Comparison of ENCODE assay signal across 8 cellular contexts in genomic region chr19:16041571-16042386, GRCh38. TPM values are rescaled to one million over a fixed set of nuclear protein-coding genes. Genes with fewer than 3 reads are reported as not detected.
DNase-seq lines count a peak whose midpoint lies in the region; ATAC-seq, FAIRE-seq and TF ChIP-seq lines count a peak whose summit lies in the region.

No MANE protein-coding gene starts in this region.

- intact Hi-C loops in Caco-2 (cut with micrococcal nuclease; ENCODE audit: unreplicated experiment), result loop anchor here (1.0 to 10.0 kb wide), 4 partner anchors 70 to 343 kb away; partner anchors contain the start of gene RAB8A

- no peak overlapping the region; the same call in 1 of the 2 replicates for H3K4me3 ChIP-seq in Caco-2 (ENCODE audit: low read depth, low read length)

- peak; percentile 88 for ATAC-seq in omental fat pad (ENCODE audit: low FRiP score)
- ATAC-seq in GM19328 (IDR thresholded peaks at IDR 0.05; ENCODE audit: unreplicated experiment), result no peak

- H3K9me3 ChIP-seq in Caco-2, result no peaks in the 10 kb centered on the region

- TF ChIP-seq CTCF in Caco-2 (IDR thresholded peaks at IDR 0.05; ENCODE audit: insufficient read depth in 1 of 2, low read depth in 1 of 2, low read length in 1 of 2, severe bottlenecking in 1 of 2, unreplicated experiment in 1 of 2), result peak; percentile 88 to 96
- TF ChIP-seq CTCF in omental fat pad (IDR thresholded peaks at IDR 0.05), result peak in 2 of 3 donors; percentile 72 to 86

- H3K27ac Mint-ChIP-seq in Caco-2 (ENCODE audit: unreplicated experiment), result no peak overlapping the region

- no peaks in the 10 kb centered on the region for H3K4me1 Mint-ChIP-seq in Caco-2 (ENCODE audit: low read depth, unreplicated experiment)

- in situ Hi-C loops in SK-MEL-5 (cut with HindIII; ENCODE audit: low pct_unique_long_range_greater_than_20kb, low sequenced_read_pairs), result no loop called here

- no peaks in the 10 kb centered on the region for H3K36me3 Mint-ChIP-seq in Caco-2 (ENCODE audit: insufficient read depth, unreplicated experiment)

- CTCF ChIA-PET in Caco-2 (lab: Charles Lee), result interaction anchor here (0.6 to 1.7 kb wide), 12 partner anchors 9 to 345 kb away, joined by 3 to 24 read pairs (median 4); partner anchors contain the start of genes AP1M1, FAM32A, RAB8A and TPM4

- peak overlapping the region; percentile 50 for H3K4me3 Mint-ChIP-seq in Caco-2 (ENCODE audit: unreplicated experiment)

- TF ChIP-seq RAD21 in Ishikawa (IDR thresholded peaks at IDR 0.05; ENCODE audit: low read depth), result peak; percentile 96

- POLR2A ChIA-PET in Caco-2 (lab: Charles Lee), result interaction anchor here (0.6 to 1.7 kb wide), 2 partner anchors 139 to 144 kb away, joined by 3 to 8 read pairs; partner anchors contain the start of gene FAM32A

- H3K36me3 ChIP-seq in Caco-2 (ENCODE audit: control insufficient read depth, insufficient read depth, low read length), result no peaks in the 10 kb centered on the region

- H3K4me1 ChIP-seq in Caco-2, result no peaks in the 10 kb centered on the region; the same call in 1 of the 2 replicates

- BruUV-seq in Caco-2 (replicated peaks; lab: Mats Ljungman, UMichigan), result no TSS peak

- DNase-seq in Caco-2 (peak; percentile 71 to 89), SK-MEL-5 (ENCODE audit: low read depth, low spot score) (peak; percentile 66), activated gamma-delta T cell (lab: John Stamatoyannopoulos, UW) (peak; percentile 26), frontal cortex (ENCODE audit: low spot score in 2 of 2) (peak; percentile 64 to 87), omental fat pad (ENCODE audit: low spot score) (peak; percentile 64), substantia nigra (lab: John Stamatoyannopoulos, UW) (peak in 46 of 49 donors; percentile 17 to 89 (median 66))

- H3K27ac ChIP-seq in substantia nigra (ENCODE audit: low read depth, low read length, poor library complexity, severe bottlenecking), result no peak overlapping the region

- no peak for FAIRE-seq in frontal cortex (lab: Jason Lieb, UNC)

- H3K27me3 ChIP-seq in Caco-2 (replicated peaks; ENCODE audit: control insufficient read depth, insufficient read depth, low read length), result no peaks in the 10 kb centered on the region

- no peak for TF ChIP-seq EP300 in Ishikawa (IDR thresholded peaks at IDR 0.05; ENCODE audit: borderline replicate concordance)

- H3K9me3 Mint-ChIP-seq in Caco-2 (ENCODE audit: unreplicated experiment), result no peaks in the 10 kb centered on the region

- H3K27me3 Mint-ChIP-seq in Caco-2 (ENCODE audit: insufficient read depth, unreplicated experiment), result no peaks in the 10 kb centered on the region

TF ChIP-seq in Ishikawa, 13 proteins besides CTCF, POLR2A, EP300 and RAD21:
- TF ChIP-seq USF1 (IDR thresholded peaks at IDR 0.05), result no peak
- TF ChIP-seq, protein P1, sequence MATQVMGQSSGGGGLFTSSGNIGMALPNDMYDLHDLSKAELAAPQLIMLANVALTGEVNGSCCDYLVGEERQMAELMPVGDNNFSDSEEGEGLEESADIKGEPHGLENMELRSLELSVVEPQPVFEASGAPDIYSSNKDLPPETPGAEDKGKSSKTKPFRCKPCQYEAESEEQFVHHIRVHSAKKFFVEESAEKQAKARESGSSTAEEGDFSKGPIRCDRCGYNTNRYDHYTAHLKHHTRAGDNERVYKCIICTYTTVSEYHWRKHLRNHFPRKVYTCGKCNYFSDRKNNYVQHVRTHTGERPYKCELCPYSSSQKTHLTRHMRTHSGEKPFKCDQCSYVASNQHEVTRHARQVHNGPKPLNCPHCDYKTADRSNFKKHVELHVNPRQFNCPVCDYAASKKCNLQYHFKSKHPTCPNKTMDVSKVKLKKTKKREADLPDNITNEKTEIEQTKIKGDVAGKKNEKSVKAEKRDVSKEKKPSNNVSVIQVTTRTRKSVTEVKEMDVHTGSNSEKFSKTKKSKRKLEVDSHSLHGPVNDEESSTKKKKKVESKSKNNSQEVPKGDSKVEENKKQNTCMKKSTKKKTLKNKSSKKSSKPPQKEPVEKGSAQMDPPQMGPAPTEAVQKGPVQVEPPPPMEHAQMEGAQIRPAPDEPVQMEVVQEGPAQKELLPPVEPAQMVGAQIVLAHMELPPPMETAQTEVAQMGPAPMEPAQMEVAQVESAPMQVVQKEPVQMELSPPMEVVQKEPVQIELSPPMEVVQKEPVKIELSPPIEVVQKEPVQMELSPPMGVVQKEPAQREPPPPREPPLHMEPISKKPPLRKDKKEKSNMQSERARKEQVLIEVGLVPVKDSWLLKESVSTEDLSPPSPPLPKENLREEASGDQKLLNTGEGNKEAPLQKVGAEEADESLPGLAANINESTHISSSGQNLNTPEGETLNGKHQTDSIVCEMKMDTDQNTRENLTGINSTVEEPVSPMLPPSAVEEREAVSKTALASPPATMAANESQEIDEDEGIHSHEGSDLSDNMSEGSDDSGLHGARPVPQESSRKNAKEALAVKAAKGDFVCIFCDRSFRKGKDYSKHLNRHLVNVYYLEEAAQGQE (IDR thresholded peaks at IDR 0.05; ENCODE audit: low read depth), result no peak

RNA-seq across cellular contexts. Expression of gene TPM4, which starts 34.5 kb away (rescaled TPM):
- total RNA-seq in Caco-2 (2022) (368 and 392 TPM in 2 replicates), frontal cortex (86.0 TPM), omental fat pad (100 to 1,000 TPM; 293 to 486 (median 418) TPM)
- total RNA-seq in SK-MEL-5 (2014; rRNA removed; shearing (Covaris generic)), result 194 and 197 TPM in 2 replicates
- polyA plus RNA-seq in SK-MEL-5 (2015; cell fraction: cytosol; rRNA removed), result 151 and 164 TPM in 2 replicates
- polyA plus RNA-seq in SK-MEL-5 (2015; cell fraction: nucleus; rRNA removed), result 57.3 and 61.3 TPM in 2 replicates

Comparison
In these comparisons a context has a peak if more than half of its experiments do, and no peak if none do; other contexts are left out.
1. DNase-seq: peak in every context shown above with its lines; median percentile 80 in Caco-2; 76 in frontal cortex; 66 in SK-MEL-5; 66 in substantia nigra; 64 in omental fat pad; 26 in activated gamma-delta T cell.